8 cellular contexts compared by ENCODE assay signal in genomic region chr1:61724721-61725694, GRCh38. TPM values are rescaled to one million over a fixed set of nuclear protein-coding genes. Genes with fewer than 3 reads are reported as not detected.
DNase-seq lines count a peak whose midpoint lies in the region; ATAC-seq and TF ChIP-seq lines count a peak whose summit lies in the region.

Gene TM2D1 (minus strand): TSS chr1:61725141. CDS start chr1:61725120, 21 bp downstream.

- H3K79me2 ChIP-seq in DOHH2 (ENCODE audit: control insufficient read depth, low read length) (peaks cover 54% of the 10 kb centered on the region), GM23338 (replicated peaks; ENCODE audit: insufficient read depth) (peaks cover 43% of the 10 kb centered on the region)

- H3K27ac ChIP-seq in DOHH2 (ENCODE audit: low read depth, low read length): peak within 1 kb of the TSS; percentile 51
- peak within 1 kb of the TSS; percentile 61 for H3K27ac ChIP-seq in GM23338 (ENCODE audit: low read depth)
- peak within 1 kb of the TSS; percentile 88 for H3K27ac ChIP-seq in RWPE1

- POLR2A ChIA-PET in RWPE1 (lab: Yijun Ruan, JAX; ENCODE audit: low non-redundant PET): interaction anchor here (0.6 to 0.8 kb wide), 2 partner anchors 126 to 402 kb away, joined by 3 read pairs; no protein-coding TSS in a partner anchor

- H3K4me3 ChIP-seq in DOHH2 (ENCODE audit: low read length) (peak within 1 kb of the TSS; percentile 88), GM23338 (peak within 1 kb of the TSS; percentile 90), fibroblast of pulmonary artery (replicated peaks; ENCODE audit: low read depth, low read length) (peak within 1 kb of the TSS; percentile 100)

- intact Hi-C loops in activated T-helper 2 cell treated with anti-CD3 and anti-CD28 coated beads, Interferon-gamma antibody, Interleukin-2, Interleukin-4, amounts not matched to agents 10 μg/mL and 5 μg/mL and 100 μg/mL, durations not matched to agents 14 hours and 24 hours and 36 hours (cut with micrococcal nuclease): loop anchor here (2.0 to 10.0 kb wide), 6 partner anchors 18 to 1057 kb away; partner anchors contain the start of genes ATG4C, PATJ and USP1

- H3F3A ChIP-seq in DOHH2 (ENCODE audit: control insufficient read depth, insufficient read depth): no peaks in the 10 kb centered on the region; the same call in 1 of the 2 replicates
- H3F3A ChIP-seq in GM23338 (replicated peaks; ENCODE audit: low read depth): no peaks in the 10 kb centered on the region

- H3K36me3 ChIP-seq in DOHH2 (ENCODE audit: control insufficient read depth, low read length): peaks cover 23% of the 10 kb centered on the region
- no peaks in the 10 kb centered on the region for H3K36me3 ChIP-seq in GM23338 (ENCODE audit: insufficient read depth)

- CTCF ChIA-PET in RWPE1 (lab: Yijun Ruan, JAX): interaction anchor here (0.6 kb wide), 1 partner anchor 419 kb away, joined by 3 read pairs; no protein-coding TSS in a partner anchor

- H4K20me1 ChIP-seq in DOHH2 (ENCODE audit: control insufficient read depth, insufficient read depth, low read depth, low read length): no peaks in the 10 kb centered on the region
- H4K20me1 ChIP-seq in GM23338 (replicated peaks; ENCODE audit: insufficient read depth): 0 out of 2 replicates have a peak, but pooled peaks cover 4% of the 10 kb centered on the region

- peaks cover 3% of the 10 kb centered on the region; the same call in 1 of the 3 replicates for H3K36me3 Mint-ChIP-seq in GM23338 (ENCODE audit: low read depth)
- peaks cover 17% of the 10 kb centered on the region for H3K36me3 Mint-ChIP-seq in activated T-helper 2 cell treated with anti-CD3 and anti-CD28 coated beads, Interferon-gamma antibody, Interleukin-2, Interleukin-4, amounts not matched to agents 10 μg/mL and 5 μg/mL and 100 μg/mL, durations not matched to agents 14 hours and 24 hours and 36 hours (ENCODE audit: low read depth)
- H3K36me3 Mint-ChIP-seq in natural killer cell treated with Interleukin-12 subunit alpha and Interleukin-12 subunit beta and Interleukin-15 and Interleukin-18, amount 100 ng/mL, for 72 hours: peaks cover 6% of the 10 kb centered on the region

- TF ChIP-seq CTCF in DOHH2 (IDR thresholded peaks at IDR 0.05; ENCODE audit: low read depth, low read length, poor library complexity, severe bottlenecking) (no peak), GM23338 (conservative IDR thresholded peaks at IDR 0.05; ENCODE audit: low read depth in 2 of 2) (no peak), RWPE1 (conservative IDR thresholded peaks at IDR 0.05; ENCODE audit: low read depth) (no peak), fibroblast of pulmonary artery (IDR thresholded peaks at IDR 0.05; ENCODE audit: low read length, missing control alignments) (no peak)

- H3K4me1 Mint-ChIP-seq in GM23338: peaks cover 6% of the 10 kb centered on the region; the same call in 2 of the 3 replicates
- H3K4me1 Mint-ChIP-seq in activated T-helper 2 cell treated with anti-CD3 and anti-CD28 coated beads, Interferon-gamma antibody, Interleukin-2, Interleukin-4, amounts not matched to agents 10 μg/mL and 5 μg/mL and 100 μg/mL, durations not matched to agents 14 hours and 24 hours and 36 hours (ENCODE audit: low read depth): peaks cover 14% of the 10 kb centered on the region
- H3K4me1 Mint-ChIP-seq in natural killer cell treated with Interleukin-12 subunit alpha and Interleukin-12 subunit beta and Interleukin-15 and Interleukin-18, amount 100 ng/mL, for 72 hours (ENCODE audit: low read depth in 2 of 2): peaks cover 20% of the 10 kb centered on the region in 2 donors

- peak; percentile 98 for ATAC-seq in GM23338
- ATAC-seq in natural killer cell treated with Interleukin-12 subunit alpha and Interleukin-12 subunit beta and Interleukin-15 and Interleukin-18, amount 100 ng/mL, for 72 hours: peak; percentile 98 to 99
- ATAC-seq in stimulated activated naive CD8-positive, alpha-beta T cell treated with anti-CD3 and anti-CD28 coated beads, Interleukin-15, Interleukin-2, amounts not matched to agents 100 U/mL and 50 U/mL, for 24 hours: peak; percentile 97

- no peaks in the 10 kb centered on the region for H3K27me3 Mint-ChIP-seq in GM23338 (ENCODE audit: insufficient read depth, low read depth, poor library complexity)
- H3K27me3 Mint-ChIP-seq in activated T-helper 2 cell treated with anti-CD3 and anti-CD28 coated beads, Interferon-gamma antibody, Interleukin-2, Interleukin-4, amounts not matched to agents 10 μg/mL and 5 μg/mL and 100 μg/mL, durations not matched to agents 14 hours and 24 hours and 36 hours (ENCODE audit: low read depth): no peaks in the 10 kb centered on the region
- peaks cover 0 to 3% of the 10 kb centered on the region in 2 donors for H3K27me3 Mint-ChIP-seq in natural killer cell treated with Interleukin-12 subunit alpha and Interleukin-12 subunit beta and Interleukin-15 and Interleukin-18, amount 100 ng/mL, for 72 hours

- no peaks in the 10 kb centered on the region for H3K9me3 Mint-ChIP-seq in GM23338
- H3K9me3 Mint-ChIP-seq in activated T-helper 2 cell treated with anti-CD3 and anti-CD28 coated beads, Interferon-gamma antibody, Interleukin-2, Interleukin-4, amounts not matched to agents 10 μg/mL and 5 μg/mL and 100 μg/mL, durations not matched to agents 14 hours and 24 hours and 36 hours: no peaks in the 10 kb centered on the region
- H3K9me3 Mint-ChIP-seq in natural killer cell treated with Interleukin-12 subunit alpha and Interleukin-12 subunit beta and Interleukin-15 and Interleukin-18, amount 100 ng/mL, for 72 hours: no peaks in the 10 kb centered on the region

- H3K4me1 ChIP-seq in DOHH2 (ENCODE audit: control insufficient read depth, low read length) (peaks cover 24% of the 10 kb centered on the region), GM23338 (ENCODE audit: insufficient read depth) (peaks cover 4% of the 10 kb centered on the region)

- H3K27me3 ChIP-seq in DOHH2 (ENCODE audit: control insufficient read depth, low read length) (no peaks in the 10 kb centered on the region), GM23338 (ENCODE audit: insufficient read depth) (no peaks in the 10 kb centered on the region)

- no peaks in the 10 kb centered on the region for H3K9me3 ChIP-seq in DOHH2 (ENCODE audit: control insufficient read depth, insufficient read depth, low read length)

- H3K9me2 ChIP-seq in DOHH2 (replicated peaks; ENCODE audit: control insufficient read depth, low read length) (no peaks in the 10 kb centered on the region), GM23338 (ENCODE audit: insufficient read depth) (no peaks in the 10 kb centered on the region)

- peak within 1 kb of the TSS; percentile 98 for H3K27ac Mint-ChIP-seq in GM23338
- H3K27ac Mint-ChIP-seq in activated T-helper 2 cell treated with anti-CD3 and anti-CD28 coated beads, Interferon-gamma antibody, Interleukin-2, Interleukin-4, amounts not matched to agents 10 μg/mL and 5 μg/mL and 100 μg/mL, durations not matched to agents 14 hours and 24 hours and 36 hours: peak within 1 kb of the TSS; percentile 92
- peak within 1 kb of the TSS; percentile 100 for H3K27ac Mint-ChIP-seq in natural killer cell treated with Interleukin-12 subunit alpha and Interleukin-12 subunit beta and Interleukin-15 and Interleukin-18, amount 100 ng/mL, for 72 hours

- H3K4me2 ChIP-seq in DOHH2 (ENCODE audit: low read length) (peak within 1 kb of the TSS; percentile 82), GM23338 (peak within 1 kb of the TSS; percentile 65)

- peak; percentile 95 for DNase-seq in GM23338 (ENCODE audit: low spot score)
- DNase-seq in LHCN-M2 (ENCODE audit: low read depth): peak; percentile 85
- peak; percentile 95 for DNase-seq in RWPE1 (ENCODE audit: low spot score)
- peak; percentile 84 for DNase-seq in activated T-helper 2 cell treated with anti-CD3 and anti-CD28 coated beads, Interferon-gamma antibody, Interleukin-2, Interleukin-4, amounts not matched to agents 10 μg/mL and 5 μg/mL and 100 μg/mL, durations not matched to agents 14 hours and 24 hours and 36 hours (ENCODE audit: low spot score)
- peak; percentile 89 for DNase-seq in fibroblast of pulmonary artery (ENCODE audit: low read depth)
- peak; percentile 90 for DNase-seq in natural killer cell treated with Interleukin-12 subunit alpha and Interleukin-12 subunit beta and Interleukin-15 and Interleukin-18, amount 100 ng/mL, for 72 hours (ENCODE audit: low spot score)
- peak; percentile 89 for DNase-seq in stimulated activated naive CD8-positive, alpha-beta T cell treated with anti-CD3 and anti-CD28 coated beads, Interleukin-15, Interleukin-2, amounts not matched to agents 100 U/mL and 50 U/mL, for 24 hours

- peak within 1 kb of the TSS; percentile 92 for H3K4me3 Mint-ChIP-seq in GM23338
- peak within 1 kb of the TSS; percentile 89 for H3K4me3 Mint-ChIP-seq in activated T-helper 2 cell treated with anti-CD3 and anti-CD28 coated beads, Interferon-gamma antibody, Interleukin-2, Interleukin-4, amounts not matched to agents 10 μg/mL and 5 μg/mL and 100 μg/mL, durations not matched to agents 14 hours and 24 hours and 36 hours (ENCODE audit: low read depth)
- H3K4me3 Mint-ChIP-seq in natural killer cell treated with Interleukin-12 subunit alpha and Interleukin-12 subunit beta and Interleukin-15 and Interleukin-18, amount 100 ng/mL, for 72 hours: peak within 1 kb of the TSS; percentile 99

- H2AFZ ChIP-seq in GM23338: peak within 1 kb of the TSS; percentile 38

RNA-seq across cellular contexts. Expression of gene TM2D1, which starts in this region (rescaled TPM):
- 35.5 and 47.5 TPM in 2 replicates for total RNA-seq in GM23338 (2014; rRNA removed; shearing (Covaris generic))
- polyA plus RNA-seq in GM23338 (2016; fragmentation: Nextera tagmentation; extraction: Ambion mirVana): 44.4 and 46.7 TPM in 2 replicates
- total RNA-seq in LHCN-M2 (2014; rRNA removed): 60.2 and 61.9 TPM in 2 replicates
- polyA plus RNA-seq in LHCN-M2 (2012): 32.8 TPM
- total RNA-seq in activated T-helper 2 cell treated with anti-CD3 and anti-CD28 coated beads, Interferon-gamma antibody, Interleukin-2, Interleukin-4, amounts not matched to agents 10 μg/mL and 5 μg/mL and 100 μg/mL, durations not matched to agents 14 hours and 24 hours and 36 hours: 32.3 and 32.6 TPM in 2 replicates
- 10 to 100 TPM; 32.7 to 33.1 TPM for total RNA-seq in natural killer cell treated with Interleukin-12 subunit alpha and Interleukin-12 subunit beta and Interleukin-15 and Interleukin-18, amount 100 ng/mL, for 72 hours

Comparison
In these comparisons a context has a peak if more than half of its experiments do, and no peak if none do; other contexts are left out.
1. Peak in every context shown above with its lines: DNase-seq, ATAC-seq, H3K4me3 ChIP-seq and H3K27ac ChIP-seq.